Comparison of ENCODE assay signal across 1 cellular context in the genomic region with DNA sequence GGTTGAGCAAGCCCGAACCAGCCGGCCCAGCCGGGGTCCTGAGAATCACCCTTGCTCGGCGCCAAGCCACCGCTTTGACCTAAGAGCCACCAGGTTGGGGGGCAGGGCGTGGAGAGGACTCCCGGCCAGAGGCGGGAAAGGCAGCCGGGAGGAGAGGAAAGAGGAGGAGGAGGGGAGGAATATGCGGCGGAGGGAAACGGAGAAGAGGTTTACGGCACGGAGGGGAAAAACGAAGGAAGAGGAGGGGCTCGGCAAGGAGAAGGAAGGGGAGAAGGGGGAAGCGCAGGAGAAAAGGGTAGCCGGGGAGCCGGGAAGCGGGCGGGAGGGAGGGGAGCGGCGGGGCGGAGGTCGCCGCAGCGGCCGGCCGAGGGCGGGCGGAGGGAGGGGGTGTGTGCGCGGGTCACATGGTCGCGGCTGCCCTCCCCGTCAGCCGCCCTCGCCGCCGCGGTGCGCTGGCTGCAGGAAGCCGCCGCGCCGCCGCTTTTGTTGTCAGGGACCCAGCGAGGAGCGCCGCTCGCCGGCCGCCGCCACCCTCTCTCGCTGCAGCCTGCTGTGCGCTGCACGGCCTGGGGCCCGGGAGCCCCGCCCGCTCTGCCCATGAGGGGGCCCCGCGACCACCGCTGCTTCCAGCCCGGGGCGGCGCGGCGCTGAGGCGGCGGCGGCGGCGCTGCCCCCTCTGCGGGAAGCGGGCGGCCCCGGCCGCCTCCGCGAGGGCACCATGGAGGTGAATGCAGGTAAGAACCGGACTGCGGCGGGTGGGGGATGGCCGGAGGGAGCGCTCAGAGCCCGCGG.
TF ChIP-seq lines count a peak whose summit lies in the region.

TSS of gene NR1D2 (plus strand) at position 426 of the 792 bp plus-strand sequence. CDS start at position 719, 293 bp downstream.

TF ChIP-seq in WTC11, 78 proteins besides CTCF, POLR2A, EP300 and RAD21 (continued from another document):
- peak; percentile 90 for TF ChIP-seq USF2 (CRISPR knock-in tag; IDR thresholded peaks at IDR 0.05)
- TF ChIP-seq, protein P1, sequence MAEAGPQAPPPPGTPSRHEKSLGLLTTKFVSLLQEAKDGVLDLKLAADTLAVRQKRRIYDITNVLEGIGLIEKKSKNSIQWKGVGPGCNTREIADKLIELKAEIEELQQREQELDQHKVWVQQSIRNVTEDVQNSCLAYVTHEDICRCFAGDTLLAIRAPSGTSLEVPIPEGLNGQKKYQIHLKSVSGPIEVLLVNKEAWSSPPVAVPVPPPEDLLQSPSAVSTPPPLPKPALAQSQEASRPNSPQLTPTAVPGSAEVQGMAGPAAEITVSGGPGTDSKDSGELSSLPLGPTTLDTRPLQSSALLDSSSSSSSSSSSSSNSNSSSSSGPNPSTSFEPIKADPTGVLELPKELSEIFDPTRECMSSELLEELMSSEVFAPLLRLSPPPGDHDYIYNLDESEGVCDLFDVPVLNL (CRISPR knock-in tag; IDR thresholded peaks at IDR 0.05; ENCODE audit: borderline replicate concordance, low read depth): 0 out of 2 replicates have a peak, but pooled peaks have one; percentile 51
- no peak for TF ChIP-seq NR2C2 (CRISPR knock-in tag; IDR thresholded peaks at IDR 0.05)
- TF ChIP-seq USF1 (CRISPR knock-in tag; IDR thresholded peaks at IDR 0.05): peak; percentile 48; the same call in 1 of the 2 replicates
TF ChIP-seq in WTC11: peak in this region for 7.
